1 cellular context compared by ENCODE assay signal in genomic region chr20:53216856-53217576, GRCh38.
TF ChIP-seq lines count a peak whose summit lies in the region.

No MANE protein-coding gene starts in this region.

TF ChIP-seq in GM12878, 131 proteins besides CTCF, POLR2A, EP300 and RAD21 (continued from another document):
- TF ChIP-seq HSF1 (IDR thresholded peaks at IDR 0.05; ENCODE audit: low read depth, low read length) (no peak), GATAD2B (conservative IDR thresholded peaks at IDR 0.05; ENCODE audit: low read depth) (no peak), GABPA (IDR thresholded peaks at IDR 0.05; ENCODE audit: low read depth) (no peak), YY1 (IDR thresholded peaks at IDR 0.05; ENCODE audit: low read depth, low read length) (0 out of 2 replicates have a peak, but pooled peaks have one; percentile 43), SPI1 (IDR thresholded peaks at IDR 0.05; ENCODE audit: borderline replicate concordance, insufficient read depth, low read depth, low read length) (no peak), ZNF24 (IDR thresholded peaks at IDR 0.05) (no peak), ZNF384 (IDR thresholded peaks at IDR 0.05; ENCODE audit: borderline replicate concordance, low read depth, low read length) (no peak), E2F8 (IDR thresholded peaks at IDR 0.05; ENCODE audit: low read depth, partially characterized antibody) (no peak), ZZZ3 (IDR thresholded peaks at IDR 0.05; ENCODE audit: control insufficient read depth, insufficient read length, low read depth) (no peak), BACH1 (IDR thresholded peaks at IDR 0.05; ENCODE audit: borderline replicate concordance) (no peak), IRF3 (IDR thresholded peaks at IDR 0.05) (no peak), KDM1A (IDR thresholded peaks at IDR 0.05; ENCODE audit: borderline replicate concordance) (no peak), PBX3 (IDR thresholded peaks at IDR 0.05; ENCODE audit: insufficient replicate concordance, low read depth, low read length) (no peak), PKNOX1 (IDR thresholded peaks at IDR 0.05) (no peak), BRCA1 (IDR thresholded peaks at IDR 0.05; ENCODE audit: low read depth, low read length) (no peak), HDAC2 (IDR thresholded peaks at IDR 0.05) (no peak), POLR2AphosphoS5 (IDR thresholded peaks at IDR 0.05; ENCODE audit: low read length) (no peak)
TF ChIP-seq in GM12878: peak in this region for 5.
